In genomic region chr11:67806728-67807127, GRCh38 we compare ENCODE assay signal across 7 cellular contexts.
DNase-seq lines count a peak whose midpoint lies in the region; ATAC-seq and TF ChIP-seq lines count a peak whose summit lies in the region.
"Not testable (repeated sequence)": the region's sequence is repeated elsewhere in the genome, so short reads cannot be mapped to it uniquely, and the experiment has no call there.

No MANE protein-coding gene starts in this region.

- not testable (repeated sequence) for H4K20me1 ChIP-seq in DOHH2 (ENCODE audit: control insufficient read depth, insufficient read depth, low read depth, low read length)

- not testable (repeated sequence) for H3K27me3 Mint-ChIP-seq in T-cell; activated naive CD4-positive, alpha-beta T cell treated with anti-CD3 and anti-CD28 coated beads for 36 hours (ENCODE audit: low read depth); endodermal cell (ENCODE audit: insufficient read depth)
- H3K27me3 Mint-ChIP-seq in progenitor cell of endocrine pancreas: peaks cover 14% of the 10 kb centered on the region

- peaks cover 12 to 20% (median 14%) of the 10 kb centered on the region in 3 donors for H3K4me1 Mint-ChIP-seq in T-cell
- H3K4me1 Mint-ChIP-seq in activated naive CD4-positive, alpha-beta T cell treated with anti-CD3 and anti-CD28 coated beads for 36 hours (ENCODE audit: low read depth): peaks cover 25% of the 10 kb centered on the region
- peaks cover 38% of the 10 kb centered on the region for H3K4me1 Mint-ChIP-seq in endodermal cell
- not testable (repeated sequence) for H3K4me1 Mint-ChIP-seq in progenitor cell of endocrine pancreas (ENCODE audit: low read depth)

- H3K4me2 ChIP-seq in DOHH2 (ENCODE audit: low read length): peak overlapping the region; percentile 68

- H3K9me3 Mint-ChIP-seq in T-cell; activated naive CD4-positive, alpha-beta T cell treated with anti-CD3 and anti-CD28 coated beads for 36 hours; endodermal cell; progenitor cell of endocrine pancreas (ENCODE audit: low read depth): not testable (repeated sequence)

- not testable (repeated sequence) for H3K9me2 ChIP-seq in DOHH2 (replicated peaks; ENCODE audit: control insufficient read depth, low read length)

- CTCF ChIA-PET in T-cell (lab: Charles Lee): interaction anchor here in 1 of 2 donors (0.6 kb wide), 1 partner anchor 1593 kb away, joined by 7 read pairs; no protein-coding TSS in a partner anchor
- CTCF ChIA-PET in activated naive CD4-positive, alpha-beta T cell treated with anti-CD3 and anti-CD28 coated beads for 36 hours (lab: Charles Lee): not testable (repeated sequence)

- not testable (repeated sequence) for H3K36me3 ChIP-seq in DOHH2 (ENCODE audit: control insufficient read depth, low read length); endodermal cell (ENCODE audit: control insufficient read depth, insufficient read depth, low read length); lower lobe of right lung

- H3K4me1 ChIP-seq in DOHH2 (ENCODE audit: control insufficient read depth, low read length): peaks cover 19% of the 10 kb centered on the region
- H3K4me1 ChIP-seq in endodermal cell (ENCODE audit: control insufficient read depth, insufficient read depth, low read length); lower lobe of right lung: not testable (repeated sequence)

- H3K79me2 ChIP-seq in DOHH2 (ENCODE audit: control insufficient read depth, low read length): not testable (repeated sequence)

- H3K36me3 Mint-ChIP-seq in T-cell; activated naive CD4-positive, alpha-beta T cell treated with anti-CD3 and anti-CD28 coated beads for 36 hours (ENCODE audit: low read depth); endodermal cell (ENCODE audit: low read depth); progenitor cell of endocrine pancreas (ENCODE audit: insufficient read depth): not testable (repeated sequence)

- H3K4me3 ChIP-seq in DOHH2 (ENCODE audit: low read length) (peak overlapping the region; percentile 73), endodermal cell (ENCODE audit: low read length) (peak overlapping the region; percentile 74), lower lobe of right lung (peak overlapping the region; percentile 60)

- 68% methylated on average over 1 of the region's 6 CpGs; no CpG with 5 or more reads in 1 of the 2 experiments for WGBS in endodermal cell (ENCODE audit: insufficient coverage in 1 of 2, insufficient read length in 1 of 2), 2 experiments

- H3F3A ChIP-seq in DOHH2 (ENCODE audit: control insufficient read depth, insufficient read depth): not testable (repeated sequence)

- not testable (repeated sequence) for H3K9me3 ChIP-seq in DOHH2 (ENCODE audit: control insufficient read depth, insufficient read depth, low read length); endodermal cell (ENCODE audit: control insufficient read depth, low read length); lower lobe of right lung

- peak overlapping the region; percentile 87 to 88 (median 87) for H3K4me3 Mint-ChIP-seq in T-cell
- H3K4me3 Mint-ChIP-seq in activated naive CD4-positive, alpha-beta T cell treated with anti-CD3 and anti-CD28 coated beads for 36 hours: peak overlapping the region; percentile 91
- peak overlapping the region; percentile 77 for H3K4me3 Mint-ChIP-seq in endodermal cell
- H3K4me3 Mint-ChIP-seq in progenitor cell of endocrine pancreas (ENCODE audit: low read depth): peak overlapping the region; percentile 86

- POLR2A ChIA-PET in T-cell (lab: Charles Lee): not testable (repeated sequence)

- peak; percentile 59 for DNase-seq in NCI-H1105 treated with DMSO at 0.1 percent for 48 hours (lab: John Stamatoyannopoulos, UW)
- not testable (repeated sequence) for DNase-seq in T-cell; activated naive CD4-positive, alpha-beta T cell treated with anti-CD3 and anti-CD28 coated beads for 36 hours; endodermal cell; lower lobe of right lung; progenitor cell of endocrine pancreas (ENCODE audit: low spot score, unreplicated experiment)

- H3K27ac Mint-ChIP-seq in T-cell (peak overlapping the region; percentile 66 to 69), endodermal cell (peak overlapping the region; percentile 90), progenitor cell of endocrine pancreas (peak overlapping the region; percentile 80)
- H3K27ac Mint-ChIP-seq in activated naive CD4-positive, alpha-beta T cell treated with anti-CD3 and anti-CD28 coated beads for 36 hours: not testable (repeated sequence)

- TF ChIP-seq CTCF in DOHH2 (IDR thresholded peaks at IDR 0.05; ENCODE audit: low read depth, low read length, poor library complexity, severe bottlenecking); endodermal cell (conservative IDR thresholded peaks at IDR 0.05); lower lobe of right lung (IDR thresholded peaks at IDR 0.05); progenitor cell of endocrine pancreas (IDR thresholded peaks at IDR 0.05; ENCODE audit: unreplicated experiment): not testable (repeated sequence)

- not testable (repeated sequence) for ATAC-seq in T-cell (replicated peaks in 1 of 4); lower lobe of right lung

- H3K27me3 ChIP-seq in DOHH2 (ENCODE audit: control insufficient read depth, low read length); endodermal cell (ENCODE audit: control insufficient read depth, insufficient read depth, low read length, poor library complexity, severe bottlenecking); lower lobe of right lung (ENCODE audit: low read depth): not testable (repeated sequence)

- not testable (repeated sequence) for H3K27ac ChIP-seq in DOHH2 (ENCODE audit: low read depth, low read length); endodermal cell (ENCODE audit: low read depth, low read length)
- peak overlapping the region; percentile 67 for H3K27ac ChIP-seq in lower lobe of right lung

- not testable (repeated sequence) for H3K9ac ChIP-seq in endodermal cell (ENCODE audit: extremely low read depth, low read length, poor library complexity, severe bottlenecking)

- intact Hi-C loops in activated naive CD4-positive, alpha-beta T cell treated with anti-CD3 and anti-CD28 coated beads for 36 hours (cut with micrococcal nuclease): loop anchor here (10.0 kb wide), 2 partner anchors 402 to 1132 kb away; partner anchors contain the start of genes PPP1CA, RBM4B and TBC1D10C
- intact Hi-C loops in lower lobe of right lung (cut with DNase I): not testable (repeated sequence)
